ENCODE assay signal across 1 cellular context in the genomic region with DNA sequence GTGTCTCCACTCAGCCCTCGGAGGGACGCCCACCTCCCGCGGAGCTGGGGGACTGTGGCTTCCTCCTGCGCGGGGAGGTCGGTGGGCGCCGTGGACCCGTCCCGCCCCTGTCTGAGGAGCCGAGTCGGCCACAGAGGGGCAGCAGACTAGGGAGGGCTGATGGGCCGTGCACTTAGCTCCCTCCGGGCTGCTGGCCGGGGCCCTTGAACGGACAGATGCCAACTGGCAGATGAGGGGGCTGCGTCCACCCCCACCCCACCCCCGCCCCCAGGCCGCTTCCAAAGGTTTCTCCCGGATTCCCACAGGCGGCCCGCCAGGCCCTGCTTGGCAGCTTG.
TF ChIP-seq lines count a peak whose summit lies in the region.

No MANE protein-coding gene starts in this region.

TF ChIP-seq in SK-N-SH, 30 proteins besides CTCF, POLR2A, EP300 and RAD21 (continued from another document):
- TF ChIP-seq, protein P1, sequence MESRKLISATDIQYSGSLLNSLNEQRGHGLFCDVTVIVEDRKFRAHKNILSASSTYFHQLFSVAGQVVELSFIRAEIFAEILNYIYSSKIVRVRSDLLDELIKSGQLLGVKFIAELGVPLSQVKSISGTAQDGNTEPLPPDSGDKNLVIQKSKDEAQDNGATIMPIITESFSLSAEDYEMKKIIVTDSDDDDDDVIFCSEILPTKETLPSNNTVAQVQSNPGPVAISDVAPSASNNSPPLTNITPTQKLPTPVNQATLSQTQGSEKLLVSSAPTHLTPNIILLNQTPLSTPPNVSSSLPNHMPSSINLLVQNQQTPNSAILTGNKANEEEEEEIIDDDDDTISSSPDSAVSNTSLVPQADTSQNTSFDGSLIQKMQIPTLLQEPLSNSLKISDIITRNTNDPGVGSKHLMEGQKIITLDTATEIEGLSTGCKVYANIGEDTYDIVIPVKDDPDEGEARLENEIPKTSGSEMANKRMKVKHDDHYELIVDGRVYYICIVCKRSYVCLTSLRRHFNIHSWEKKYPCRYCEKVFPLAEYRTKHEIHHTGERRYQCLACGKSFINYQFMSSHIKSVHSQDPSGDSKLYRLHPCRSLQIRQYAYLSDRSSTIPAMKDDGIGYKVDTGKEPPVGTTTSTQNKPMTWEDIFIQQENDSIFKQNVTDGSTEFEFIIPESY (IDR thresholded peaks at IDR 0.05; ENCODE audit: borderline replicate concordance, low read depth): no peak
- TF ChIP-seq CHD2 (IDR thresholded peaks at IDR 0.05; ENCODE audit: low read length, partially characterized antibody) (no peak), GATA2 (CRISPR knock-in tag; IDR thresholded peaks at IDR 0.05) (no peak), JUND (IDR thresholded peaks at IDR 0.05) (no peak), RXRA (IDR thresholded peaks at IDR 0.05; ENCODE audit: borderline replicate concordance, low read depth) (no peak), YY1 (IDR thresholded peaks at IDR 0.05; ENCODE audit: low read depth) (no peak), NFIC (IDR thresholded peaks at IDR 0.05; ENCODE audit: borderline replicate concordance) (no peak), SMC3 (IDR thresholded peaks at IDR 0.05; ENCODE audit: low read depth, low read length) (no peak), FOSL2 (IDR thresholded peaks at IDR 0.05; ENCODE audit: borderline replicate concordance, low read depth) (no peak), GABPA (IDR thresholded peaks at IDR 0.05; ENCODE audit: low read depth) (no peak), POLR2AphosphoS5 (IDR thresholded peaks at IDR 0.05; ENCODE audit: low read depth, low read length) (no peak), TEAD4 (IDR thresholded peaks at IDR 0.05; ENCODE audit: borderline replicate concordance, insufficient read depth) (no peak), EZH2phosphoT487 (IDR thresholded peaks at IDR 0.05; ENCODE audit: borderline replicate concordance, low read depth) (no peak)
- TF ChIP-seq, protein P2, sequence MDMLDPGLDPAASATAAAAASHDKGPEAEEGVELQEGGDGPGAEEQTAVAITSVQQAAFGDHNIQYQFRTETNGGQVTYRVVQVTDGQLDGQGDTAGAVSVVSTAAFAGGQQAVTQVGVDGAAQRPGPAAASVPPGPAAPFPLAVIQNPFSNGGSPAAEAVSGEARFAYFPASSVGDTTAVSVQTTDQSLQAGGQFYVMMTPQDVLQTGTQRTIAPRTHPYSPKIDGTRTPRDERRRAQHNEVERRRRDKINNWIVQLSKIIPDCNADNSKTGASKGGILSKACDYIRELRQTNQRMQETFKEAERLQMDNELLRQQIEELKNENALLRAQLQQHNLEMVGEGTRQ (IDR thresholded peaks at IDR 0.05; ENCODE audit: borderline replicate concordance, low read depth, low read length): no peak
- TF ChIP-seq, protein P3, sequence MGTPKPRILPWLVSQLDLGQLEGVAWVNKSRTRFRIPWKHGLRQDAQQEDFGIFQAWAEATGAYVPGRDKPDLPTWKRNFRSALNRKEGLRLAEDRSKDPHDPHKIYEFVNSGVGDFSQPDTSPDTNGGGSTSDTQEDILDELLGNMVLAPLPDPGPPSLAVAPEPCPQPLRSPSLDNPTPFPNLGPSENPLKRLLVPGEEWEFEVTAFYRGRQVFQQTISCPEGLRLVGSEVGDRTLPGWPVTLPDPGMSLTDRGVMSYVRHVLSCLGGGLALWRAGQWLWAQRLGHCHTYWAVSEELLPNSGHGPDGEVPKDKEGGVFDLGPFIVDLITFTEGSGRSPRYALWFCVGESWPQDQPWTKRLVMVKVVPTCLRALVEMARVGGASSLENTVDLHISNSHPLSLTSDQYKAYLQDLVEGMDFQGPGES (IDR thresholded peaks at IDR 0.05; ENCODE audit: low read depth, low read length): no peak
